In genomic region chr6:89154131-89154530, GRCh38 we compare ENCODE assay signal across 11 cellular contexts. TPM values are rescaled to one million over a fixed set of nuclear protein-coding genes. Genes with fewer than 3 reads are reported as not detected.
"Had no signal": no experiment of that assay in that cellular context is flagged by ENCODE, and none has a peak within 500 bp of the region (broad histone marks: within the 10 kb centered on the region; RNA-seq: fewer than 3 reads in every experiment).

No MANE protein-coding gene starts in this region.

- H3K4me3 ChIP-seq: heart right ventricle, skin epidermis, stomach, vagina had no signal

- H3K27ac ChIP-seq: heart right ventricle, skin epidermis, stomach, vagina had no signal

- H3K9me3 ChIP-seq: heart right ventricle, stomach, vagina had no signal

- H3K27me3 ChIP-seq: heart right ventricle, stomach, vagina had no signal

- ATAC-seq: activated CD4-positive, alpha-beta T cell treated with anti-CD3 and anti-CD28 coated beads for 36 hours; activated naive CD4-positive, alpha-beta T cell treated with anti-CD3 and anti-CD28 coated beads, Interleukin-2, amount 50 U/mL, for 72 hours; esophagus mucosa; heart right ventricle; right cardiac atrium had no signal

- DNase-seq: activated CD4-positive, alpha-beta T cell treated with anti-CD3 and anti-CD28 coated beads for 36 hours; activated CD4-positive, alpha-beta T cell treated with anti-CD3 and anti-CD28 coated beads, Interleukin-2, amount 50 U/mL, for 48 hours; activated gamma-delta T cell treated with Interleukin-2 at 50 U/mL for 16 hours; heart right ventricle; right cardiac atrium; stomach had no signal

RNA-seq across cellular contexts. Expression of gene SRSF12, which starts 36.3 kb away (rescaled TPM):
- total RNA-seq: mononuclear cell had no signal
